Comparison of ENCODE assay signal across 1 cellular context in the genomic region with DNA sequence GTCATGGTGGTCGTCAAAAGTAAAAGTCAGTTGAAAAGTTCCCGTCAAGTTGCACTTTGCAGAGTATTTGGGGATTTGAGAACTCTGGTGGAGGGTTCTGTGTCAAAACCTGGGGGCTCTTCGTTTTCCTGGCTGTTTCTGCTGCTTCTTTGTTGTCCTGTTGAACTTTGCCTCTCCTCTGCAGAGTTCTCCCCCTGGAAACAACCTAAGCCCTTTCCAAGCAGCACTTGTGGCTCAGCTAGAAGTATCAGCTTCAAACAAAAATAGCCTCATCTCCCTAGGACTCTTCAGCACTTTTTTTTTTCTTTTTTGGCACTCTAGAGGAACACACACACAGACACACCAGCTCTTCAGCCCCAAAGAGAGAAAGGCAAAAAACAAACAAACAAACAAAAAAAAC.
TF ChIP-seq lines count a peak whose summit lies in the region.

Gene TRDN (minus strand): TSS at position 180 of the 400 bp plus-strand sequence. CDS start 175 bp downstream, at position 5.

TF ChIP-seq in H1, 55 proteins besides CTCF, POLR2A, EP300 and RAD21:
- no peak for TF ChIP-seq CHD2 (IDR thresholded peaks at IDR 0.05; ENCODE audit: low read length)
- no peak for TF ChIP-seq GABPA (IDR thresholded peaks at IDR 0.05; ENCODE audit: borderline replicate concordance, insufficient read depth, low read length)
